Comparison of ENCODE assay signal across 8 cellular contexts in genomic region chr1:160284782-160285344, GRCh38. TPM values are rescaled to one million over a fixed set of nuclear protein-coding genes. Genes with fewer than 3 reads are reported as not detected.
A peak's percentile ranks its signal among the peaks of the same experiment; 100 is the strongest.
DNase-seq lines count a peak whose midpoint lies in the region; ATAC-seq and TF ChIP-seq lines count a peak whose summit lies in the region.

TSS of gene PEX19 (minus strand) at chr1:160285133. CDS start at chr1:160285124, 9 bp downstream.

- TSS peak; percentile 66 for BruUV-seq in PC-3 (replicated peaks; lab: Mats Ljungman, UMichigan)

- peaks cover 20% of the 10 kb centered on the region for H3K79me2 ChIP-seq in PC-3 (ENCODE audit: low read length)

- no peaks in the 10 kb centered on the region for H4K20me1 ChIP-seq in PC-3 (ENCODE audit: low read length)

- POLR2A ChIA-PET in PC-3 (lab: Charles Lee; ENCODE audit: unreplicated experiment), result no interaction called here

- DNase-seq in DMS114 treated with DMSO at 0.1 percent for 48 hours (lab: John Stamatoyannopoulos, UW; ENCODE audit: unreplicated experiment) (peak; percentile 98), PC-3 (peak; percentile 94), activated T-cell treated with anti-CD3 and anti-CD28 coated beads for 48 hours (ENCODE audit: low read depth) (peak; percentile 91), epithelial cell of esophagus (ENCODE audit: low read depth) (peak; percentile 96), mucosa of descending colon (peak; percentile 94 to 98 (median 95))
- peak; percentile 86 for DNase-seq in stimulated activated CD8-positive, alpha-beta memory T cell treated with anti-CD3 and anti-CD28 coated beads, Interleukin-4, amount 100 ng/mL, for 24 hours (ENCODE audit: low read depth)

- peak within 1 kb of the TSS; percentile 91 for H3K4me2 ChIP-seq in PC-3 (ENCODE audit: low read length)

- H2AFZ ChIP-seq in PC-3 (ENCODE audit: low read length), result peak within 1 kb of the TSS; percentile 84

- H3K9me2 ChIP-seq in PC-3 (replicated peaks; ENCODE audit: low read length), result no peaks in the 10 kb centered on the region

- H3K36me3 ChIP-seq in PC-3 (ENCODE audit: low read depth, low read length) (peaks cover 32% of the 10 kb centered on the region; the same call in 1 of the 2 replicates), mucosa of descending colon (ENCODE audit: low read depth) (no peaks in the 10 kb centered on the region)

- H3K4me3 ChIP-seq in PC-3 (ENCODE audit: low read length), result peak within 1 kb of the TSS; percentile 93
- H3K4me3 ChIP-seq in epithelial cell of esophagus (ENCODE audit: low read length), result peak within 1 kb of the TSS; percentile 68
- H3K4me3 ChIP-seq in mucosa of descending colon, result peak within 1 kb of the TSS; percentile 88

- TF ChIP-seq RAD21 in Ishikawa (IDR thresholded peaks at IDR 0.05; ENCODE audit: low read depth), result no peak

- CTCF ChIA-PET in PC-3 (lab: Charles Lee), result interaction anchor here (0.8 kb wide), 1 partner anchor 33 kb away, joined by 4 read pairs; no protein-coding TSS in a partner anchor

- no peaks in the 10 kb centered on the region for H3F3A ChIP-seq in PC-3 (ENCODE audit: low read length, unreplicated experiment)

- peak within 1 kb of the TSS; percentile 93 for H3K9ac ChIP-seq in PC-3 (ENCODE audit: low read length)

- peak within 1 kb of the TSS; percentile 41 for H3K27ac ChIP-seq in PC-3 (ENCODE audit: low read length)

- peak; percentile 97 for ATAC-seq in GM21576 (IDR thresholded peaks at IDR 0.05; ENCODE audit: unreplicated experiment)
- ATAC-seq in PC-3, result peak; percentile 95
- peak; percentile 100 for ATAC-seq in mucosa of descending colon

- TF ChIP-seq CTCF in PC-3 (conservative IDR thresholded peaks at IDR 0.05; ENCODE audit: low read depth, low read length), result no peak
- TF ChIP-seq CTCF in epithelial cell of esophagus (IDR thresholded peaks at IDR 0.05; ENCODE audit: insufficient read depth, low read depth, low read length, missing control alignments), result no peak
- TF ChIP-seq CTCF in mucosa of descending colon (IDR thresholded peaks at IDR 0.05), result no peak

- no peaks in the 10 kb centered on the region for H3K27me3 ChIP-seq in PC-3 (ENCODE audit: low read length)

- intact Hi-C loops in PC-3 (cut with micrococcal nuclease), result loop anchor here (1.0 to 2.0 kb wide), 3 partner anchors 22 to 186 kb away; partner anchors contain the start of genes DCAF8 and IGSF8
- intact Hi-C loops in mucosa of descending colon (cut with DNase I, micrococcal nuclease), result no loop called here

- no peaks in the 10 kb centered on the region for H3K9me3 ChIP-seq in PC-3 (ENCODE audit: low read length)
- no peaks in the 10 kb centered on the region for H3K9me3 ChIP-seq in mucosa of descending colon

- H3K4me1 ChIP-seq in PC-3 (ENCODE audit: insufficient read depth, low read length) (peaks cover 18% of the 10 kb centered on the region), mucosa of descending colon (ENCODE audit: low read depth) (peaks cover 15% of the 10 kb centered on the region)

- TF ChIP-seq EP300 in Ishikawa (IDR thresholded peaks at IDR 0.05; ENCODE audit: borderline replicate concordance), result no peak

TF ChIP-seq in Ishikawa, 13 proteins besides CTCF, POLR2A, EP300 and RAD21:
- TF ChIP-seq ZBTB7A (IDR thresholded peaks at IDR 0.05; ENCODE audit: low read depth) (no peak), EGR1 (IDR thresholded peaks at IDR 0.05) (no peak), CREB1 (IDR thresholded peaks at IDR 0.05; ENCODE audit: low read depth) (no peak), USF1 (IDR thresholded peaks at IDR 0.05) (no peak), TEAD4 (IDR thresholded peaks at IDR 0.05) (no peak), CEBPB (IDR thresholded peaks at IDR 0.05) (no peak), FOXM1 (IDR thresholded peaks at IDR 0.05; ENCODE audit: borderline replicate concordance, low read depth) (no peak), TCF12 (IDR thresholded peaks at IDR 0.05; ENCODE audit: low read depth) (0 out of 2 replicates have a peak, but pooled peaks have one; percentile 49), YY1 (IDR thresholded peaks at IDR 0.05; ENCODE audit: low read depth) (peak; percentile 98), NFIC (IDR thresholded peaks at IDR 0.05) (no peak), TAF1 (IDR thresholded peaks at IDR 0.05; ENCODE audit: low read depth) (peak; percentile 94)
- TF ChIP-seq, protein P1, sequence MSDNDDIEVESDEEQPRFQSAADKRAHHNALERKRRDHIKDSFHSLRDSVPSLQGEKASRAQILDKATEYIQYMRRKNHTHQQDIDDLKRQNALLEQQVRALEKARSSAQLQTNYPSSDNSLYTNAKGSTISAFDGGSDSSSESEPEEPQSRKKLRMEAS (IDR thresholded peaks at IDR 0.05), result peak; percentile 60
- TF ChIP-seq, protein P2, sequence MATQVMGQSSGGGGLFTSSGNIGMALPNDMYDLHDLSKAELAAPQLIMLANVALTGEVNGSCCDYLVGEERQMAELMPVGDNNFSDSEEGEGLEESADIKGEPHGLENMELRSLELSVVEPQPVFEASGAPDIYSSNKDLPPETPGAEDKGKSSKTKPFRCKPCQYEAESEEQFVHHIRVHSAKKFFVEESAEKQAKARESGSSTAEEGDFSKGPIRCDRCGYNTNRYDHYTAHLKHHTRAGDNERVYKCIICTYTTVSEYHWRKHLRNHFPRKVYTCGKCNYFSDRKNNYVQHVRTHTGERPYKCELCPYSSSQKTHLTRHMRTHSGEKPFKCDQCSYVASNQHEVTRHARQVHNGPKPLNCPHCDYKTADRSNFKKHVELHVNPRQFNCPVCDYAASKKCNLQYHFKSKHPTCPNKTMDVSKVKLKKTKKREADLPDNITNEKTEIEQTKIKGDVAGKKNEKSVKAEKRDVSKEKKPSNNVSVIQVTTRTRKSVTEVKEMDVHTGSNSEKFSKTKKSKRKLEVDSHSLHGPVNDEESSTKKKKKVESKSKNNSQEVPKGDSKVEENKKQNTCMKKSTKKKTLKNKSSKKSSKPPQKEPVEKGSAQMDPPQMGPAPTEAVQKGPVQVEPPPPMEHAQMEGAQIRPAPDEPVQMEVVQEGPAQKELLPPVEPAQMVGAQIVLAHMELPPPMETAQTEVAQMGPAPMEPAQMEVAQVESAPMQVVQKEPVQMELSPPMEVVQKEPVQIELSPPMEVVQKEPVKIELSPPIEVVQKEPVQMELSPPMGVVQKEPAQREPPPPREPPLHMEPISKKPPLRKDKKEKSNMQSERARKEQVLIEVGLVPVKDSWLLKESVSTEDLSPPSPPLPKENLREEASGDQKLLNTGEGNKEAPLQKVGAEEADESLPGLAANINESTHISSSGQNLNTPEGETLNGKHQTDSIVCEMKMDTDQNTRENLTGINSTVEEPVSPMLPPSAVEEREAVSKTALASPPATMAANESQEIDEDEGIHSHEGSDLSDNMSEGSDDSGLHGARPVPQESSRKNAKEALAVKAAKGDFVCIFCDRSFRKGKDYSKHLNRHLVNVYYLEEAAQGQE (IDR thresholded peaks at IDR 0.05; ENCODE audit: low read depth), result no peak

RNA-seq across cellular contexts. Expression of gene PEX19, which starts in this region (rescaled TPM):
- total RNA-seq in PC-3 (2014; rRNA removed), result 63.2 and 65.4 TPM in 2 replicates
- 10 to 100 TPM; 53.7 to 82.0 (median 76.3) TPM for total RNA-seq in mucosa of descending colon

Comparison
In these comparisons a context has a peak if more than half of its experiments do, and no peak if none do; other contexts are left out.
1. Peak in every context shown above with its lines: DNase-seq, ATAC-seq, H3K4me3 ChIP-seq and H3K27ac ChIP-seq.